20 cellular contexts compared by ENCODE assay signal in genomic region chr1:4059270-4059669, GRCh38.
DNase-seq lines count a peak whose midpoint lies in the region; TF ChIP-seq lines count a peak whose summit lies in the region.
"Had no signal": no experiment of that assay in that cellular context is flagged by ENCODE, and none has a peak within 500 bp of the region (broad histone marks: within the 10 kb centered on the region; RNA-seq: fewer than 3 reads in every experiment).

No MANE protein-coding gene starts in this region.

- CTCF ChIA-PET in OCI-LY7 (lab: Charles Lee; ENCODE audit: unreplicated experiment), result no interaction called here

- H3K4me1 Mint-ChIP-seq in type B pancreatic cell (ENCODE audit: unreplicated experiment), result no peaks in the 10 kb centered on the region
- H3K4me1 Mint-ChIP-seq: CD4-positive, CD25-positive, alpha-beta regulatory T cell; CD8-positive, alpha-beta memory T cell; GM23338 had no signal

- no peak overlapping the region for H3K4me3 Mint-ChIP-seq in type B pancreatic cell
- H3K4me3 Mint-ChIP-seq: CD4-positive, CD25-positive, alpha-beta regulatory T cell; CD8-positive, alpha-beta memory T cell; GM23338 had no signal

- no peak for TF ChIP-seq CTCF in DOHH2 (IDR thresholded peaks at IDR 0.05; ENCODE audit: low read depth, low read length, poor library complexity, severe bottlenecking)
- TF ChIP-seq CTCF in OCI-LY7 (conservative IDR thresholded peaks at IDR 0.05; ENCODE audit: low read length), result no peak
- no peak for TF ChIP-seq CTCF in type B pancreatic cell (conservative IDR thresholded peaks at IDR 0.05)

- peaks cover 46% of the 10 kb centered on the region for H3K4me1 ChIP-seq in DOHH2 (ENCODE audit: control insufficient read depth, low read length)
- peaks cover 19% of the 10 kb centered on the region for H3K4me1 ChIP-seq in OCI-LY7 (ENCODE audit: insufficient read depth, low read length, poor library complexity, severe bottlenecking)
- H3K4me1 ChIP-seq: A549 had no signal

- intact Hi-C loops in OCI-LY7 (cut with micrococcal nuclease; ENCODE audit: unreplicated experiment), result no loop called here

- H3K36me3 Mint-ChIP-seq in type B pancreatic cell, result no peaks in the 10 kb centered on the region
- H3K36me3 Mint-ChIP-seq: CD4-positive, CD25-positive, alpha-beta regulatory T cell; CD8-positive, alpha-beta memory T cell had no signal

- H3K27me3 ChIP-seq in DOHH2 (ENCODE audit: control insufficient read depth, low read length), result no peaks in the 10 kb centered on the region

- peak; percentile 21 for DNase-seq in NCI-H2029 treated with DMSO at 0.1 percent for 48 hours (lab: John Stamatoyannopoulos, UW)
- DNase-seq in NCI-H2029 (lab: John Stamatoyannopoulos, UW), result no peak
- no peak for DNase-seq in OCI-LY7 (ENCODE audit: low spot score)
- DNase-seq in type B pancreatic cell (ENCODE audit: extremely low spot score, unreplicated experiment), result peak; percentile 44
- DNase-seq in ACHN, result no peak
- no peak for DNase-seq in globus pallidus (ENCODE audit: low spot score)
- DNase-seq: C1 segment of cervical spinal cord; CD4-positive, CD25-positive, alpha-beta regulatory T cell; CD8-positive, alpha-beta memory T cell; COR-L47; DMS 273 treated with DMSO at 0.1 percent for 48 hours; DMS53; DND-41; HCEC 1CT; IMR-90 had no signal

- in situ Hi-C loops in ACHN (cut with HindIII; ENCODE audit: low pct_ligation_motif_present, low pct_unique_long_range_greater_than_20kb, low sequenced_read_pairs), result no loop called here

- POLR2A ChIA-PET in OCI-LY7 (lab: Charles Lee), result no interaction called here

- H3K9me2 ChIP-seq in DOHH2 (replicated peaks; ENCODE audit: control insufficient read depth, low read length), result no peaks in the 10 kb centered on the region
- H3K9me2 ChIP-seq in OCI-LY7 (ENCODE audit: insufficient read depth, low read length), result no peaks in the 10 kb centered on the region

- no peaks in the 10 kb centered on the region for H3K9me3 Mint-ChIP-seq in type B pancreatic cell
- H3K9me3 Mint-ChIP-seq: CD4-positive, CD25-positive, alpha-beta regulatory T cell; CD8-positive, alpha-beta memory T cell had no signal

- no peaks in the 10 kb centered on the region; the same call in 1 of the 2 replicates for H3F3A ChIP-seq in DOHH2 (ENCODE audit: control insufficient read depth, insufficient read depth)

- H2AFZ ChIP-seq in OCI-LY7 (ENCODE audit: low read length), result peak overlapping the region; percentile 53; the same call in 1 of the 2 replicates
- H2AFZ ChIP-seq: GM23338 had no signal

- H3K9me3 ChIP-seq in DOHH2 (ENCODE audit: control insufficient read depth, insufficient read depth, low read length) (no peaks in the 10 kb centered on the region), OCI-LY7 (ENCODE audit: low read length) (no peaks in the 10 kb centered on the region)
- H3K9me3 ChIP-seq: A549 had no signal

- no peaks in the 10 kb centered on the region for H3K79me2 ChIP-seq in DOHH2 (ENCODE audit: control insufficient read depth, low read length)
- no peaks in the 10 kb centered on the region for H3K79me2 ChIP-seq in OCI-LY7 (ENCODE audit: insufficient read depth, low read depth, low read length)

- H4K20me1 ChIP-seq in DOHH2 (ENCODE audit: control insufficient read depth, insufficient read depth, low read depth, low read length) (no peaks in the 10 kb centered on the region), OCI-LY7 (ENCODE audit: insufficient read depth, low read length) (no peaks in the 10 kb centered on the region)

- H3K4me2 ChIP-seq in DOHH2 (ENCODE audit: low read length), result peak overlapping the region; percentile 46
- peak overlapping the region; percentile 16; the same call in 1 of the 2 replicates for H3K4me2 ChIP-seq in OCI-LY7 (ENCODE audit: low read length)
- H3K4me2 ChIP-seq: A549, GM23338 had no signal

- no TSS peak for BruUV-seq in OCI-LY7 (replicated peaks; lab: Mats Ljungman, UMichigan)

- peaks cover 6% of the 10 kb centered on the region for H3K27me3 Mint-ChIP-seq in type B pancreatic cell
- H3K27me3 Mint-ChIP-seq: CD4-positive, CD25-positive, alpha-beta regulatory T cell had no signal

- H3K36me3 ChIP-seq in DOHH2 (ENCODE audit: control insufficient read depth, low read length) (no peaks in the 10 kb centered on the region), OCI-LY7 (ENCODE audit: insufficient read depth, low read length) (no peaks in the 10 kb centered on the region)

- H3K27ac Mint-ChIP-seq in type B pancreatic cell, result no peak overlapping the region
- H3K27ac Mint-ChIP-seq: CD4-positive, CD25-positive, alpha-beta regulatory T cell; GM23338 had no signal

- peak overlapping the region; percentile 38 for H3K4me3 ChIP-seq in DOHH2 (ENCODE audit: low read length)
- no peak overlapping the region for H3K4me3 ChIP-seq in OCI-LY7 (ENCODE audit: low read depth, low read length, poor library complexity, severe bottlenecking)
- H3K4me3 ChIP-seq: A549, GM23338 had no signal

- H3K27ac ChIP-seq in DOHH2 (ENCODE audit: low read depth, low read length) (peak overlapping the region; percentile 12; the same call in 1 of the 2 replicates), OCI-LY7 (ENCODE audit: low read depth, low read length, poor library complexity, severe bottlenecking) (no peak overlapping the region)
- H3K27ac ChIP-seq: 22Rv1, A549, HL-60 had no signal

Comparison
In these comparisons a context has a peak if more than half of its experiments do, and no peak if none do; other contexts are left out.
1. DNase-seq: peak in NCI-H2029 treated with DMSO at 0.1 percent for 48 hours (single experiment) and type B pancreatic cell (single experiment); none in NCI-H2029 (single experiment), OCI-LY7 (single experiment), ACHN (single experiment) and globus pallidus (single experiment).